ENCODE assay signal across 34 cellular contexts in the genomic region with DNA sequence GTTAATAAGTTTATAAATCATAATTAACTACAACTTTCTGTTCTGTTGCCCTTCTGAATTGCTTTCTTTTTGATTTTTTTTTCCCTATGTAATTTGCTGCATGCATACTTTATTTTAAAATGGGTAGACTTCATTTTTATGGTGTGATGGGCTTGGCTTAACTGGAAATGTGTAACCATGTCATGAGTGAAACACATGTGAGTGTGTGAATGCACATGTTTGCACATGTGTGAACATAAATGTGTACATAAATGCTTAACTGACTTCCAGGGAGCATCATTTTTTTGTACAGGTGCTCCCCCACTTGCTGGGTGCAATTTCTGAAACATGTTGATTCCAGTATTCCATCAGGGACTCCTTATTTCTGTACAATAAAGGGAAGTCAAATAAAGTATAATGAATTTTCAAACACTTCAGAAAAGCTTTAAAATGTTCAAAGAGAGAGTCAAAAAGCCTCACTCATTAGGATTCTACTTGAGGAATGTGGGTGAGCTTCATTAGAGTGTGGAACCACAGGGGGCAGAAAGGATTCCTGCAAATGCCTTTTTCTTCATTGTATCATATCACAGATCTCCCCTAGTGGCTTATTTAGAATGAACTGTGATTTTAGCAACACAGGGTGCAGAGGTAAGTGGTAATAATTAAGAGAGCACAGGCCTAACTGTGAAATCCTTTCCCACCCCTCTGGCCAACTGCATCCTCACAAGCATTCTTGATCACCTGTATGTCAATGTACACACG. TPM values are rescaled to one million over a fixed set of nuclear protein-coding genes. Genes with fewer than 3 reads are reported as not detected.
"Had no signal": no experiment of that assay in that cellular context is flagged by ENCODE, and none has a peak within 500 bp of the region (broad histone marks: within the 10 kb centered on the region; RNA-seq: fewer than 3 reads in every experiment).

No MANE protein-coding gene starts in this region.

- H3K4me3 Mint-ChIP-seq: activated CD4-positive, alpha-beta T cell treated with anti-CD3 and anti-CD28 coated beads, Interleukin-2, amount 10 ng/mL, durations not matched to agents 24 days and 14 days; activated CD8-positive, alpha-beta T cell treated with anti-CD3 and anti-CD28 coated beads for 36 hours; activated naive CD8-positive, alpha-beta T cell treated with anti-CD3 and anti-CD28 coated beads for 36 hours; activated T-cell treated with anti-CD3 and anti-CD28 coated beads, Interleukin-2, amount 50 U/mL, for 72 hours; activated T-helper 17 cell treated with anti-CD3 and anti-CD28 coated beads, Interleukin-2, amount 50 U/mL, for 72 hours had no signal

- H3K36me3 Mint-ChIP-seq: activated naive CD8-positive, alpha-beta T cell treated with anti-CD3 and anti-CD28 coated beads for 36 hours had no signal

- H3K4me1 Mint-ChIP-seq: activated CD4-positive, alpha-beta T cell treated with anti-CD3 and anti-CD28 coated beads, Interleukin-2, amount 10 ng/mL, durations not matched to agents 24 days and 14 days; activated naive CD8-positive, alpha-beta T cell treated with anti-CD3 and anti-CD28 coated beads for 36 hours; activated T-helper 17 cell treated with anti-CD3 and anti-CD28 coated beads, Interleukin-2, amount 50 U/mL, for 72 hours had no signal

- DNase-seq: activated CD4-positive, alpha-beta T cell treated with anti-CD3 and anti-CD28 coated beads, Interleukin-2, amount 10 ng/mL, durations not matched to agents 24 days and 14 days; activated CD4-positive, alpha-beta T cell treated with anti-CD3 and anti-CD28 coated beads, Interleukin-2, amount 50 U/mL, for 4 hours; activated CD8-positive, alpha-beta T cell treated with anti-CD3 and anti-CD28 coated beads for 36 hours; activated effector memory CD4-positive, alpha-beta T cell treated with anti-CD3 and anti-CD28 coated beads, Interleukin-2, amount 50 U/mL, for 16 hours; activated naive CD4-positive, alpha-beta T cell; activated naive CD4-positive, alpha-beta T cell treated with anti-CD3 and anti-CD28 coated beads, Interleukin-2, amount 50 U/mL, for 16 hours; activated naive CD8-positive, alpha-beta T cell treated with anti-CD3 and anti-CD28 coated beads for 36 hours; activated T-cell treated with anti-CD3 and anti-CD28 coated beads, Interleukin-2, amount 50 U/mL, for 1 hour; activated T-cell treated with anti-CD3 and anti-CD28 coated beads, Interleukin-2, amount 50 U/mL, for 72 hours; amniotic stem cell; aorta; brain microvascular endothelial cell; NCI-H1105; NCI-H1417 treated with DMSO at 0.1 percent for 48 hours; NCI-H1930; NCI-H2081 treated with DMSO at 0.1 percent for 48 hours; NCI-H345; NCI-H510A; NCI-H526; NCI-H748 treated with DMSO at 0.1 percent for 48 hours; NK-92 treated with Interleukin-12 subunit alpha and Interleukin-12 subunit beta, amount 100 ng/mL, for 24 hours; OCI-M1; SHP77; T1000 had no signal

- H3K36me3 ChIP-seq: brain microvascular endothelial cell, cardiac muscle cell, SJCRH30 had no signal

- H3K9me3 ChIP-seq: SJCRH30 had no signal

- H3K4me3 ChIP-seq: cardiac muscle cell, K562, SJCRH30, SK-N-MC had no signal

- H3K27me3 ChIP-seq: brain microvascular endothelial cell, cardiac muscle cell, SJCRH30 had no signal

- ATAC-seq: activated CD8-positive, alpha-beta T cell treated with anti-CD3 and anti-CD28 coated beads for 36 hours; activated T-cell treated with anti-CD3 and anti-CD28 coated beads, Interleukin-2, amount 50 U/mL, for 72 hours; activated T-helper 17 cell treated with anti-CD3 and anti-CD28 coated beads, Interleukin-2, amount 50 U/mL, for 72 hours; K562; Panc1 had no signal

- H3K27me3 Mint-ChIP-seq: activated CD4-positive, alpha-beta T cell treated with anti-CD3 and anti-CD28 coated beads, Interleukin-2, amount 10 ng/mL, durations not matched to agents 24 days and 14 days; activated CD8-positive, alpha-beta T cell treated with anti-CD3 and anti-CD28 coated beads for 36 hours; activated naive CD8-positive, alpha-beta T cell treated with anti-CD3 and anti-CD28 coated beads for 36 hours; activated T-helper 17 cell treated with anti-CD3 and anti-CD28 coated beads, Interleukin-2, amount 50 U/mL, for 72 hours had no signal

- H3K9me3 Mint-ChIP-seq: activated CD4-positive, alpha-beta T cell treated with anti-CD3 and anti-CD28 coated beads, Interleukin-2, amount 10 ng/mL, durations not matched to agents 24 days and 14 days had no signal

- FAIRE-seq: K562, TTC549 had no signal

- H3K27ac Mint-ChIP-seq: activated CD4-positive, alpha-beta T cell treated with anti-CD3 and anti-CD28 coated beads, Interleukin-2, amount 10 ng/mL, durations not matched to agents 24 days and 14 days; activated CD8-positive, alpha-beta T cell treated with anti-CD3 and anti-CD28 coated beads for 36 hours; activated naive CD8-positive, alpha-beta T cell treated with anti-CD3 and anti-CD28 coated beads for 36 hours; activated T-cell treated with anti-CD3 and anti-CD28 coated beads, Interleukin-2, amount 50 U/mL, for 72 hours; activated T-helper 17 cell treated with anti-CD3 and anti-CD28 coated beads, Interleukin-2, amount 50 U/mL, for 72 hours had no signal

- H3K27ac ChIP-seq: brain microvascular endothelial cell, cardiac muscle cell, SJCRH30, SK-N-MC had no signal

RNA-seq across cellular contexts. Expression of a gene that starts 31.7 kb away (rescaled TPM):
- total RNA-seq: activated CD4-positive, alpha-beta T cell treated with anti-CD3 and anti-CD28 coated beads, Interleukin-2, amount 10 ng/mL, durations not matched to agents 24 days and 14 days; activated CD8-positive, alpha-beta memory T cell treated with anti-CD3 and anti-CD28 coated beads for 36 hours; activated CD8-positive, alpha-beta T cell treated with anti-CD3 and anti-CD28 coated beads for 36 hours; activated naive CD8-positive, alpha-beta T cell treated with anti-CD3 and anti-CD28 coated beads for 36 hours; activated T-cell treated with anti-CD3 and anti-CD28 coated beads, Interleukin-2, amount 50 U/mL, for 72 hours; activated T-helper 17 cell treated with anti-CD3 and anti-CD28 coated beads, Interleukin-2, amount 50 U/mL, for 72 hours; T-helper 1 cell treated with Interleukin-12 subunit alpha and Interleukin-12 subunit beta and Interleukin-4 antibody, amounts not matched to agents 30 ng/mL and 1 ng/mL, for 36 hours; T-helper 2 cell treated with Interferon-gamma antibody and Interleukin-4, amounts not matched to agents 100 ng/mL and 5 ng/mL, for 36 hours had no signal
- polyA plus RNA-seq: K562 had no signal
